9 cellular contexts compared by ENCODE assay signal in the genomic region with DNA sequence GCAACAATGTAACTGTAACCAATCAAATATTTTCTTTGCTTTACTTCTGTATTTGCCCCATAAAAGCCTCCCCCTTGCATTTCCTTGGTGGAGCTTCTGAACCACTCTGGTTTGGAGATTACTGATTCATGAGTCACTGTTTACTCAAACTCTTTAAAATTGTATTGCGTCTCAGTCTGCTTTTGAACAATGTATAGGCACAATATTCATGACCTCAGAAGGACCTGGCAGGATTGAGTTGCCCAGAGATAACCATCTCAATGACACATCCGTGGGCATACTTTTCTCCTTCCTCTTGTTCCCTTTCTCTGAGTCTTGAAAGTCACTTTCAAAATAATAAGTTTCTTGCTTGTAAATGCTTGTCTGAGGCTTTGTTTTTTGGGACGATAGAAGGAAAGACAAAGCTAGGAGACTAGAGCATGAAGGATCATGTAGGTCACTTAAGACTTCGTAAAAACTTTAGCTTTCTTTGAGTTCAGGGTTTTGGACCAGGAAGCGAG. TPM values are rescaled to one million over a fixed set of nuclear protein-coding genes. Genes with fewer than 3 reads are reported as not detected.
A peak's percentile ranks its signal among the peaks of the same experiment; 100 is the strongest.
DNase-seq lines count a peak whose midpoint lies in the region; ATAC-seq and TF ChIP-seq lines count a peak whose summit lies in the region.
"Had no signal": no experiment of that assay in that cellular context is flagged by ENCODE, and none has a peak within 500 bp of the region (broad histone marks: within the 10 kb centered on the region; RNA-seq: fewer than 3 reads in every experiment).

No MANE protein-coding gene starts in this region.

- POLR2A ChIA-PET in AG04449 (lab: Yijun Ruan, JAX): interaction anchor here (0.6 to 1.2 kb wide), 2 partner anchors 15 to 727 kb away, joined by 3 to 4 read pairs; no protein-coding TSS in a partner anchor
- POLR2A ChIA-PET in CD4-positive, alpha-beta T cell (lab: Charles Lee): no interaction called here

- no peak overlapping the region for H3K27ac Mint-ChIP-seq in CD4-positive, alpha-beta T cell

- peak; percentile 63 for ATAC-seq in GM19467 (IDR thresholded peaks at IDR 0.05; ENCODE audit: unreplicated experiment)
- no peak for ATAC-seq in CD4-positive, alpha-beta T cell (ENCODE audit: poor library complexity)

- TF ChIP-seq CTCF in AG04449 (IDR thresholded peaks at IDR 0.05; ENCODE audit: insufficient read depth, low read length, missing control alignments): no peak
- no peak for TF ChIP-seq CTCF in CD4-positive, alpha-beta T cell (IDR thresholded peaks at IDR 0.05)

- CTCF ChIA-PET in AG04449 (lab: Yijun Ruan, JAX): interaction anchor here (0.7 to 1.9 kb wide), 6 partner anchors 16 to 172 kb away, joined by 3 to 10 read pairs (median 5); no protein-coding TSS in a partner anchor
- CTCF ChIA-PET in CD4-positive, alpha-beta T cell (lab: Charles Lee): no interaction called here

- DNase-seq in AG04449 (ENCODE audit: low read depth, low spot score): peak; percentile 84
- peak; percentile 51 for DNase-seq in OCI-M1 (lab: John Stamatoyannopoulos, UW)
- peak; percentile 84 for DNase-seq in fibroblast of peridontal ligament (ENCODE audit: extremely low read depth)
- no peak for DNase-seq in stimulated activated CD8-positive, alpha-beta memory T cell treated with anti-CD3 and anti-CD28 coated beads, Interleukin-4, amount 100 ng/mL, for 48 hours
- DNase-seq in UCSD-AML1 (lab: John Stamatoyannopoulos, UW; ENCODE audit: unreplicated experiment): no peak
- no peak for DNase-seq in NCI-H1930 (lab: John Stamatoyannopoulos, UW)
- no peak for DNase-seq in CD4-positive, alpha-beta T cell

- no peaks in the 10 kb centered on the region for H3K9me3 ChIP-seq in CD4-positive, alpha-beta T cell (ENCODE audit: control insufficient read depth, low read length)

- H3K27me3 Mint-ChIP-seq in CD4-positive, alpha-beta T cell: no peaks in the 10 kb centered on the region
- H3K27me3 Mint-ChIP-seq: central memory CD8-positive, alpha-beta T cell had no signal

- no peaks in the 10 kb centered on the region for H3K36me3 Mint-ChIP-seq in CD4-positive, alpha-beta T cell (ENCODE audit: low read depth)

- H3K4me1 Mint-ChIP-seq in CD4-positive, alpha-beta T cell (ENCODE audit: low read depth): no peaks in the 10 kb centered on the region
- H3K4me1 Mint-ChIP-seq: central memory CD8-positive, alpha-beta T cell had no signal

- no peak overlapping the region for H3K4me3 Mint-ChIP-seq in CD4-positive, alpha-beta T cell
- H3K4me3 Mint-ChIP-seq: central memory CD8-positive, alpha-beta T cell had no signal

- H3K4me3 ChIP-seq in AG04449 (ENCODE audit: low read depth, low read length): no peak overlapping the region

- intact Hi-C loops in CD4-positive, alpha-beta T cell (cut with DNase I, micrococcal nuclease): no loop called here

- no peaks in the 10 kb centered on the region for H3K9me3 Mint-ChIP-seq in CD4-positive, alpha-beta T cell
- H3K9me3 Mint-ChIP-seq: central memory CD8-positive, alpha-beta T cell had no signal

- no peak overlapping the region for H3K27ac ChIP-seq in CD4-positive, alpha-beta T cell (ENCODE audit: low read depth, low read length)

- H3K27me3 ChIP-seq in CD4-positive, alpha-beta T cell (ENCODE audit: control insufficient read depth, insufficient read depth, low read length): no peaks in the 10 kb centered on the region

RNA-seq across cellular contexts. Expression of gene POU1F1, which starts 57.1 kb away (rescaled TPM):
- not detected for total RNA-seq in CD4-positive, alpha-beta T cell

Comparison
In these comparisons a context has a peak if more than half of its experiments do, and no peak if none do; other contexts are left out.
1. DNase-seq: peak in AG04449 (single experiment), OCI-M1 (single experiment) and fibroblast of peridontal ligament (single experiment); none in stimulated activated CD8-positive, alpha-beta memory T cell treated with anti-CD3 and anti-CD28 coated beads, Interleukin-4, amount 100 ng/mL, for 48 hours (single experiment), UCSD-AML1 (single experiment), NCI-H1930 (0 of 2) and CD4-positive, alpha-beta T cell (0 of 10).